26 cellular contexts compared by ENCODE assay signal in the genomic region with DNA sequence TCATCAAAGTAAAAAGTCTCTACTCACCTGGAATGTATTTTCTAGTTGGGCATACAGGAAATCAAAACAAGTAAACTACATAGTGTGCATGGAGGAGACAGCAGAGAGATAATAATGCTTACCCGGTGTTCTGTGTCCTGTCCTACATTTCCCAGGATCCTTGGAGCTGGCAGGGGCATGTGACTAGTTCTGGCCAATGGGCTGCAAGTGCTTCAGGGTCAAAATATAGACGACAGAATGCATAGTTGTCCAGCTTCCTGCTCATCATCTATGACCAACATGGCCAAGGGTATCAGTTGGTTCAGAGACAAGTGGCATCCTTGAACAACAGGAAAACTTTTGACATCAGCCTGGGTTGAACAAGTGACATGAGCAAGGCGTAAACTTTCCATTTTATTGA. TPM values are rescaled to one million over a fixed set of nuclear protein-coding genes. Genes with fewer than 3 reads are reported as not detected.
A peak's percentile ranks its signal among the peaks of the same experiment; 100 is the strongest.
DNase-seq lines count a peak whose midpoint lies in the region; ATAC-seq and TF ChIP-seq lines count a peak whose summit lies in the region.
"Had no signal": no experiment of that assay in that cellular context is flagged by ENCODE, and none has a peak within 500 bp of the region (broad histone marks: within the 10 kb centered on the region; RNA-seq: fewer than 3 reads in every experiment).

No MANE protein-coding gene starts in this region.

- H3K27ac ChIP-seq in CD4-positive, alpha-beta memory T cell (ENCODE audit: low read depth, low read length): no peak overlapping the region
- H3K27ac ChIP-seq: HL-60, PC-9, SJCRH30 had no signal

- peaks cover 17% of the 10 kb centered on the region for H3K4me1 ChIP-seq in CD4-positive, alpha-beta memory T cell (ENCODE audit: insufficient read depth, low read length)
- H3K4me1 ChIP-seq: SJCRH30 had no signal

- CTCF ChIA-PET in activated CD8-positive, alpha-beta T cell treated with anti-CD3 and anti-CD28 coated beads for 36 hours (lab: Charles Lee): no interaction called here
- CTCF ChIA-PET in activated CD8-positive, alpha-beta T cell treated with anti-CD3 and anti-CD28 coated beads, Interleukin-2, amount 10 ng/mL, durations not matched to agents 7 days and 5 days (lab: Charles Lee): no interaction called here
- CTCF ChIA-PET in Calu3 (lab: Charles Lee): interaction anchor here (0.6 kb wide), 1 partner anchor 129 kb away, joined by 5 read pairs; no protein-coding TSS in a partner anchor
- CTCF ChIA-PET in CD4-positive, alpha-beta memory T cell (lab: Charles Lee; ENCODE audit: partially characterized antibody): no interaction called here

- POLR2A ChIA-PET in activated CD8-positive, alpha-beta T cell treated with anti-CD3 and anti-CD28 coated beads for 36 hours (lab: Charles Lee): interaction anchor here (1.1 kb wide), 1 partner anchor 8 kb away, joined by 3 read pairs; a partner anchor contains a TSS
- POLR2A ChIA-PET in activated CD8-positive, alpha-beta T cell treated with anti-CD3 and anti-CD28 coated beads, Interleukin-2, amount 10 ng/mL, durations not matched to agents 7 days and 5 days (lab: Charles Lee): no interaction called here
- POLR2A ChIA-PET in CD4-positive, alpha-beta memory T cell (lab: Charles Lee; ENCODE audit: partially characterized antibody): no interaction called here

- peaks cover 28% of the 10 kb centered on the region for H3K9me3 Mint-ChIP-seq in activated CD8-positive, alpha-beta T cell treated with anti-CD3 and anti-CD28 coated beads for 36 hours
- H3K9me3 Mint-ChIP-seq in activated CD8-positive, alpha-beta T cell treated with anti-CD3 and anti-CD28 coated beads, Interleukin-2, amount 10 ng/mL, durations not matched to agents 7 days and 5 days (ENCODE audit: insufficient read depth): peaks cover 45% of the 10 kb centered on the region
- H3K9me3 Mint-ChIP-seq in Calu3 (ENCODE audit: low read depth, unreplicated experiment) (peaks cover 29% of the 10 kb centered on the region), natural killer cell (peaks cover 3 to 7% of the 10 kb centered on the region in 2 donors)
- H3K9me3 Mint-ChIP-seq in dendritic cell treated with granulocyte-macrophage colony-stimulating factor and Interleukin-4, amounts not matched to agents 40 ng/mL and 50 ng/mL, for 4 days: peaks cover 88% of the 10 kb centered on the region
- peaks cover 0 to 32% (median 18%) of the 10 kb centered on the region in 8 donors for H3K9me3 Mint-ChIP-seq in CD4-positive, alpha-beta memory T cell

- no peaks in the 10 kb centered on the region for H3K27me3 ChIP-seq in CD4-positive, alpha-beta memory T cell (ENCODE audit: insufficient read depth, low read length)
- H3K27me3 ChIP-seq: SJCRH30 had no signal

- H3K27me3 Mint-ChIP-seq in activated CD8-positive, alpha-beta T cell treated with anti-CD3 and anti-CD28 coated beads for 36 hours: no peaks in the 10 kb centered on the region
- no peaks in the 10 kb centered on the region for H3K27me3 Mint-ChIP-seq in activated CD8-positive, alpha-beta T cell treated with anti-CD3 and anti-CD28 coated beads, Interleukin-2, amount 10 ng/mL, durations not matched to agents 7 days and 5 days (ENCODE audit: low read depth)
- H3K27me3 Mint-ChIP-seq in Calu3 (ENCODE audit: unreplicated experiment): no peaks in the 10 kb centered on the region
- no peaks in the 10 kb centered on the region for H3K27me3 Mint-ChIP-seq in dendritic cell treated with granulocyte-macrophage colony-stimulating factor and Interleukin-4, amounts not matched to agents 40 ng/mL and 50 ng/mL, for 4 days
- H3K27me3 Mint-ChIP-seq in natural killer cell (ENCODE audit: low read depth in 2 of 2): no peaks in the 10 kb centered on the region
- no peaks in the 10 kb centered on the region for H3K27me3 Mint-ChIP-seq in CD4-positive, alpha-beta memory T cell

- intact Hi-C loops in activated CD8-positive, alpha-beta T cell treated with anti-CD3 and anti-CD28 coated beads for 36 hours (cut with micrococcal nuclease): no loop called here
- intact Hi-C loops in Calu3 (cut with micrococcal nuclease; ENCODE audit: unreplicated experiment): loop anchor here (10.0 kb wide), 1 partner anchor 436 kb away; a partner anchor contains a TSS
- intact Hi-C loops in dendritic cell treated with granulocyte-macrophage colony-stimulating factor and Interleukin-4, amounts not matched to agents 40 ng/mL and 50 ng/mL, for 4 days (cut with micrococcal nuclease): no loop called here
- intact Hi-C loops in natural killer cell (cut with micrococcal nuclease): loop anchor here (10.0 kb wide), 2 partner anchors 286 to 476 kb away; a partner anchor contains a TSS
- intact Hi-C loops in CD4-positive, alpha-beta memory T cell (cut with micrococcal nuclease): no loop called here

- BruUV-seq in Calu3 (replicated peaks; lab: Mats Ljungman, UMichigan): no TSS peak

- H3K9me3 ChIP-seq in CD4-positive, alpha-beta memory T cell (ENCODE audit: control insufficient read depth in 1 of 2, low read length in 2 of 2): peaks cover 0 to 8% of the 10 kb centered on the region in 2 donors

- no peak overlapping the region for H3K4me3 Mint-ChIP-seq in activated CD8-positive, alpha-beta T cell treated with anti-CD3 and anti-CD28 coated beads for 36 hours
- no peak overlapping the region for H3K4me3 Mint-ChIP-seq in activated CD8-positive, alpha-beta T cell treated with anti-CD3 and anti-CD28 coated beads, Interleukin-2, amount 10 ng/mL, durations not matched to agents 7 days and 5 days
- H3K4me3 Mint-ChIP-seq in Calu3 (ENCODE audit: low read depth, unreplicated experiment) (no peak overlapping the region), natural killer cell (peak overlapping the region; percentile 25)
- no peak overlapping the region for H3K4me3 Mint-ChIP-seq in dendritic cell treated with granulocyte-macrophage colony-stimulating factor and Interleukin-4, amounts not matched to agents 40 ng/mL and 50 ng/mL, for 4 days
- peak overlapping the region in 1 of 8 donors; percentile 31 for H3K4me3 Mint-ChIP-seq in CD4-positive, alpha-beta memory T cell

- H3K27ac Mint-ChIP-seq in activated CD8-positive, alpha-beta T cell treated with anti-CD3 and anti-CD28 coated beads for 36 hours: peak overlapping the region; percentile 49
- H3K27ac Mint-ChIP-seq in activated CD8-positive, alpha-beta T cell treated with anti-CD3 and anti-CD28 coated beads, Interleukin-2, amount 10 ng/mL, durations not matched to agents 7 days and 5 days: no peak overlapping the region
- H3K27ac Mint-ChIP-seq in Calu3 (ENCODE audit: unreplicated experiment): peak overlapping the region; percentile 10
- peak overlapping the region; percentile 25 for H3K27ac Mint-ChIP-seq in dendritic cell treated with granulocyte-macrophage colony-stimulating factor and Interleukin-4, amounts not matched to agents 40 ng/mL and 50 ng/mL, for 4 days
- peak overlapping the region; percentile 32 to 83 for H3K27ac Mint-ChIP-seq in natural killer cell
- H3K27ac Mint-ChIP-seq in CD4-positive, alpha-beta memory T cell: no peak overlapping the region

- DNase-seq in activated CD8-positive, alpha-beta T cell treated with anti-CD3 and anti-CD28 coated beads for 36 hours: no peak
- no peak for DNase-seq in activated CD8-positive, alpha-beta T cell treated with anti-CD3 and anti-CD28 coated beads, Interleukin-2, amount 10 ng/mL, durations not matched to agents 7 days and 5 days
- no peak for DNase-seq in Calu3
- DNase-seq in natural killer cell: no peak
- no peak for DNase-seq in SKM-1 treated with dmso at 0.1 percent for 144 hours (lab: John Stamatoyannopoulos, UW; ENCODE audit: unreplicated experiment)
- no peak for DNase-seq in CD4-positive, alpha-beta memory T cell
- DNase-seq in DMS153 (lab: John Stamatoyannopoulos, UW): no peak
- DNase-seq: 8988T, ACHN, DMS53, Kasumi-1, NCI-H1105, NCI-H1436 treated with DMSO at 0.1 percent for 48 hours, NCI-H1930, NCI-H446 treated with DMSO at 0.1 percent for 48 hours, NCI-H526, PC-9, SJCRH30 had no signal

- H3K4me3 ChIP-seq in CD4-positive, alpha-beta memory T cell (ENCODE audit: low read length in 2 of 2): no peak overlapping the region
- H3K4me3 ChIP-seq: PC-9, SJCRH30 had no signal

- no peak for TF ChIP-seq CTCF in activated CD8-positive, alpha-beta T cell treated with anti-CD3 and anti-CD28 coated beads for 36 hours (IDR thresholded peaks at IDR 0.05)
- no peak for TF ChIP-seq CTCF in Calu3 (IDR thresholded peaks at IDR 0.05; ENCODE audit: unreplicated experiment)
- no peak for TF ChIP-seq CTCF in natural killer cell (IDR thresholded peaks at IDR 0.05)

- peaks cover 65% of the 10 kb centered on the region for H3K4me1 Mint-ChIP-seq in activated CD8-positive, alpha-beta T cell treated with anti-CD3 and anti-CD28 coated beads for 36 hours (ENCODE audit: low read depth)
- peaks cover 16% of the 10 kb centered on the region for H3K4me1 Mint-ChIP-seq in activated CD8-positive, alpha-beta T cell treated with anti-CD3 and anti-CD28 coated beads, Interleukin-2, amount 10 ng/mL, durations not matched to agents 7 days and 5 days (ENCODE audit: low read depth)
- H3K4me1 Mint-ChIP-seq in Calu3 (ENCODE audit: low read depth, unreplicated experiment) (peaks cover 16% of the 10 kb centered on the region), natural killer cell (peaks cover 72 to 76% of the 10 kb centered on the region in 2 donors)
- peaks cover 45% of the 10 kb centered on the region for H3K4me1 Mint-ChIP-seq in dendritic cell treated with granulocyte-macrophage colony-stimulating factor and Interleukin-4, amounts not matched to agents 40 ng/mL and 50 ng/mL, for 4 days (ENCODE audit: low read depth)
- peaks cover 36 to 80% (median 64%) of the 10 kb centered on the region in 4 donors for H3K4me1 Mint-ChIP-seq in CD4-positive, alpha-beta memory T cell

- peaks cover 7% of the 10 kb centered on the region for H3K36me3 ChIP-seq in CD4-positive, alpha-beta memory T cell (ENCODE audit: insufficient read depth, low read length)

- H3K36me3 Mint-ChIP-seq in activated CD8-positive, alpha-beta T cell treated with anti-CD3 and anti-CD28 coated beads for 36 hours (ENCODE audit: low read depth): peaks cover 91% of the 10 kb centered on the region
- peaks cover 95% of the 10 kb centered on the region for H3K36me3 Mint-ChIP-seq in activated CD8-positive, alpha-beta T cell treated with anti-CD3 and anti-CD28 coated beads, Interleukin-2, amount 10 ng/mL, durations not matched to agents 7 days and 5 days (ENCODE audit: low read depth)
- H3K36me3 Mint-ChIP-seq in Calu3 (ENCODE audit: insufficient read depth, unreplicated experiment): peaks cover 47% of the 10 kb centered on the region
- peaks cover 100% of the 10 kb centered on the region for H3K36me3 Mint-ChIP-seq in dendritic cell treated with granulocyte-macrophage colony-stimulating factor and Interleukin-4, amounts not matched to agents 40 ng/mL and 50 ng/mL, for 4 days (ENCODE audit: low read depth)
- H3K36me3 Mint-ChIP-seq in natural killer cell: peaks cover 17% of the 10 kb centered on the region
- H3K36me3 Mint-ChIP-seq in CD4-positive, alpha-beta memory T cell: peaks cover 73 to 79% of the 10 kb centered on the region in 2 donors

- no peak for ATAC-seq in activated CD8-positive, alpha-beta T cell treated with anti-CD3 and anti-CD28 coated beads for 36 hours
- no peak for ATAC-seq in activated CD8-positive, alpha-beta T cell treated with anti-CD3 and anti-CD28 coated beads, Interleukin-2, amount 10 ng/mL, durations not matched to agents 7 days and 5 days
- ATAC-seq in natural killer cell: no peak
- ATAC-seq: Right ventricle myocardium inferior had no signal

RNA-seq across cellular contexts. Expression of a gene that starts 8.5 kb away (rescaled TPM):
- 10 to 100 TPM; 41.4 to 41.7 TPM for total RNA-seq in activated CD8-positive, alpha-beta T cell treated with anti-CD3 and anti-CD28 coated beads for 36 hours
- 10 to 100 TPM; 37.1 to 41.3 TPM for total RNA-seq in activated CD8-positive, alpha-beta T cell treated with anti-CD3 and anti-CD28 coated beads, Interleukin-2, amount 10 ng/mL, durations not matched to agents 7 days and 5 days
- total RNA-seq in Calu3 (2022): 25.4 and 26.3 TPM in 2 replicates
- total RNA-seq in natural killer cell: 10 to 100 TPM; 78.0 to 91.2 (median 82.8) TPM
- total RNA-seq in CD4-positive, alpha-beta memory T cell: 10 to 100 TPM; 52.1 to 52.4 TPM
- 10 to 100 TPM; 25.1 to 49.4 TPM for polyA plus RNA-seq in CD4-positive, alpha-beta memory T cell

RNA-seq across cellular contexts. Expression of a gene that starts 21.9 kb away (rescaled TPM):
- not detected for total RNA-seq in activated CD8-positive, alpha-beta T cell treated with anti-CD3 and anti-CD28 coated beads for 36 hours
- not detected for total RNA-seq in activated CD8-positive, alpha-beta T cell treated with anti-CD3 and anti-CD28 coated beads, Interleukin-2, amount 10 ng/mL, durations not matched to agents 7 days and 5 days
- total RNA-seq in Calu3 (2022): not detected in 2 replicates
- not detected for total RNA-seq in natural killer cell
- not detected for total RNA-seq in CD4-positive, alpha-beta memory T cell
- polyA plus RNA-seq in CD4-positive, alpha-beta memory T cell: not detected
- total RNA-seq: Daoy, G401, M059J, PC-9, Right ventricle myocardium inferior, RPMI7951, SJCRH30 had no signal
- polyA plus RNA-seq: BJ had no signal

RNA-seq across cellular contexts. Expression of a gene that starts 30.1 kb away (rescaled TPM):
- total RNA-seq in activated CD8-positive, alpha-beta T cell treated with anti-CD3 and anti-CD28 coated beads for 36 hours: under 1 TPM in 1 of 2 experiments, not detected in 1; 0.11 TPM
- not detected for total RNA-seq in activated CD8-positive, alpha-beta T cell treated with anti-CD3 and anti-CD28 coated beads, Interleukin-2, amount 10 ng/mL, durations not matched to agents 7 days and 5 days
- not detected in 2 replicates for total RNA-seq in Calu3 (2022)
- total RNA-seq in natural killer cell: not detected
- total RNA-seq in CD4-positive, alpha-beta memory T cell: not detected
- under 1 TPM in 1 of 2 donors, not detected in 1; 0.15 TPM for polyA plus RNA-seq in CD4-positive, alpha-beta memory T cell
- total RNA-seq: Daoy, G401, PC-9, RPMI7951 had no signal
- polyA plus RNA-seq: BJ had no signal

RNA-seq across cellular contexts. Expression of a gene that starts 33.1 kb away (rescaled TPM):
- not detected for total RNA-seq in activated CD8-positive, alpha-beta T cell treated with anti-CD3 and anti-CD28 coated beads for 36 hours
- total RNA-seq in activated CD8-positive, alpha-beta T cell treated with anti-CD3 and anti-CD28 coated beads, Interleukin-2, amount 10 ng/mL, durations not matched to agents 7 days and 5 days: not detected
- total RNA-seq in Calu3 (2022) (not detected in 2 replicates), natural killer cell (not detected)
- not detected for total RNA-seq in CD4-positive, alpha-beta memory T cell
- polyA plus RNA-seq in CD4-positive, alpha-beta memory T cell: not detected
- total RNA-seq: Daoy, G401, M059J, PC-9, Right ventricle myocardium inferior, RPMI7951, SJCRH30 had no signal
- polyA plus RNA-seq: BJ had no signal

RNA-seq across cellular contexts. Expression of a gene that starts 41.4 kb away (rescaled TPM):
- total RNA-seq in activated CD8-positive, alpha-beta T cell treated with anti-CD3 and anti-CD28 coated beads for 36 hours: not detected
- not detected for total RNA-seq in activated CD8-positive, alpha-beta T cell treated with anti-CD3 and anti-CD28 coated beads, Interleukin-2, amount 10 ng/mL, durations not matched to agents 7 days and 5 days
- not detected in 2 replicates for total RNA-seq in Calu3 (2022)
- total RNA-seq in natural killer cell: not detected
- total RNA-seq in CD4-positive, alpha-beta memory T cell: not detected
- not detected for polyA plus RNA-seq in CD4-positive, alpha-beta memory T cell
- total RNA-seq: Daoy, G401, M059J, PC-9, Right ventricle myocardium inferior, RPMI7951, SJCRH30 had no signal
- polyA plus RNA-seq: BJ had no signal

Comparison
In these comparisons a context has a peak if more than half of its experiments do, and no peak if none do; other contexts are left out.
1. H3K27ac Mint-ChIP-seq: peak in activated CD8-positive, alpha-beta T cell treated with anti-CD3 and anti-CD28 coated beads for 36 hours (single experiment), Calu3 (single experiment), dendritic cell treated with granulocyte-macrophage colony-stimulating factor and Interleukin-4, amounts not matched to agents 40 ng/mL and 50 ng/mL, for 4 days (single experiment) and natural killer cell (2 of 2); none in activated CD8-positive, alpha-beta T cell treated with anti-CD3 and anti-CD28 coated beads, Interleukin-2, amount 10 ng/mL, durations not matched to agents 7 days and 5 days (single experiment) and CD4-positive, alpha-beta memory T cell (0 of 7).
2. intact Hi-C loops: an anchor here in Calu3 (10.0 kb wide) and natural killer cell (10.0 kb wide); none called in activated CD8-positive, alpha-beta T cell treated with anti-CD3 and anti-CD28 coated beads for 36 hours, dendritic cell treated with granulocyte-macrophage colony-stimulating factor and Interleukin-4, amounts not matched to agents 40 ng/mL and 50 ng/mL, for 4 days and CD4-positive, alpha-beta memory T cell.